ENCODE assay signal across 10 cellular contexts in the genomic region with DNA sequence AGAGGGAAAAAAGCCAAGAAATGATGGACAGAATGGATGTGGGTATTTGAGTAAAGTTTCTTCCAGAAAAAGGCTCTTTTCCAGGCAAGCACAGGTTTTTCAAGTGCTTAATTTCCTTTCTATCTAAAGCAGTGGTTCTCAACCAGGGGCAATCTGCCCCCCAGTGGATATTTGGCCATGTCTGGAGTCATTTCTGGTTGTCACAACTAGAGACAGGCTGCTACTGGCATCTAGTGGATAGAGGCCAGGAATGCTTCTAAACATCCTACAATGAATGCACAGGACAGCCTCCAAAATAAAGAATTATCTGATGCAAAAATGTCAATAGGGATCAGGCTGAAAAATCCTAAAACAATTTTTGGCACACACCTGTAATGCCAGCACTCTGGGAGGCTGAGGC. TPM values are rescaled to one million over a fixed set of nuclear protein-coding genes. Genes with fewer than 3 reads are reported as not detected.
DNase-seq lines count a peak whose midpoint lies in the region; TF ChIP-seq lines count a peak whose summit lies in the region.
"Had no signal": no experiment of that assay in that cellular context is flagged by ENCODE, and none has a peak within 500 bp of the region (broad histone marks: within the 10 kb centered on the region; RNA-seq: fewer than 3 reads in every experiment).

No MANE protein-coding gene starts in this region.

- H3K4me1 ChIP-seq in liver (ENCODE audit: control insufficient read depth in 4 of 4, insufficient read depth in 4 of 4, low read length in 3 of 4): peaks cover 0 to 6% (median 0%) of the 10 kb centered on the region in 4 donors
- H3K4me1 ChIP-seq: sigmoid colon had no signal

- peak; percentile 42 for DNase-seq in SIG-M5 treated with dmso at 0.1 percent for 504 hours (lab: John Stamatoyannopoulos, UW; ENCODE audit: unreplicated experiment)
- no peak for DNase-seq in SIG-M5 (lab: John Stamatoyannopoulos, UW)
- peak; percentile 46 for DNase-seq in HT-29 (ENCODE audit: low spot score)
- DNase-seq in T-helper 1 cell: peak in 3 of 5 donors; percentile 19 to 50 (median 28)
- no peak for DNase-seq in amniotic stem cell (lab: John Stamatoyannopoulos, UW)
- DNase-seq in GM03348 (ENCODE audit: low spot score): no peak
- DNase-seq in NK-92 treated with Interleukin-12 subunit alpha and Interleukin-12 subunit beta, amount 100 ng/mL, for 24 hours (lab: John Stamatoyannopoulos, UW): no peak
- DNase-seq: foreskin melanocyte, sigmoid colon had no signal

- H3K4me3 ChIP-seq in liver (ENCODE audit: low read depth in 1 of 3, low read length in 3 of 3): no peak overlapping the region
- H3K4me3 ChIP-seq: sigmoid colon had no signal

- peak; percentile 18 for TF ChIP-seq CTCF in liver (IDR thresholded peaks at IDR 0.05; ENCODE audit: low read depth, low read length, missing input control)

- H3K9ac ChIP-seq in liver (ENCODE audit: low read depth in 1 of 2, low read length in 2 of 2): no peak overlapping the region

- H3K27ac ChIP-seq in liver (ENCODE audit: low read depth in 1 of 2, low read length in 2 of 2): no peak overlapping the region
- H3K27ac ChIP-seq: sigmoid colon had no signal

- TF ChIP-seq RAD21 in liver (IDR thresholded peaks at IDR 0.05): peak; percentile 59 to 71

- H3K27me3 ChIP-seq in liver (ENCODE audit: control insufficient read depth in 4 of 4, insufficient read depth in 4 of 4, low read length in 3 of 4): no peaks in the 10 kb centered on the region
- H3K27me3 ChIP-seq: sigmoid colon had no signal

- peaks cover 7 to 48% (median 19%) of the 10 kb centered on the region in 4 donors for H3K36me3 ChIP-seq in liver (ENCODE audit: control insufficient read depth in 4 of 4, insufficient read depth in 3 of 4, low read depth in 1 of 4, low read length in 3 of 4)

- no peaks in the 10 kb centered on the region for H3K9me3 ChIP-seq in liver (ENCODE audit: control insufficient read depth in 4 of 4, low read length in 3 of 4)
- H3K9me3 ChIP-seq: sigmoid colon had no signal

TF ChIP-seq in liver, 16 proteins besides CTCF, POLR2A, EP300 and RAD21:
- TF ChIP-seq FOXA1 (IDR thresholded peaks at IDR 0.05): no peak

RNA-seq across cellular contexts. Expression of gene SEC22C, which starts 23.9 kb away (rescaled TPM):
- 12.3 and 12.6 TPM in 2 replicates for total RNA-seq in HT-29 (2014; rRNA removed; shearing (Covaris generic))
- 10 to 100 TPM; 19.2 to 48.5 TPM for total RNA-seq in liver
- 10 to 100 TPM; 14.5 to 16.3 TPM for polyA plus RNA-seq in liver

RNA-seq across cellular contexts. Expression of gene SS18L2, which starts 32.8 kb away (rescaled TPM):
- total RNA-seq in HT-29 (2014; rRNA removed; shearing (Covaris generic)): 17.7 and 18.4 TPM in 2 replicates
- total RNA-seq in liver: 10 to 100 TPM; 10.0 to 19.5 TPM
- polyA plus RNA-seq in liver: 10 to 100 TPM; 17.9 to 41.5 TPM

RNA-seq across cellular contexts. Expression of gene NKTR, which starts 42.6 kb away (rescaled TPM):
- 20.0 and 21.8 TPM in 2 replicates for total RNA-seq in HT-29 (2014; rRNA removed; shearing (Covaris generic))
- total RNA-seq in liver: 10 to 100 TPM; 28.5 to 75.5 TPM
- polyA plus RNA-seq in liver: 10 to 100 TPM in 1 of 2 donors, 1 to 10 TPM in 1; 5.8 to 27.7 TPM

RNA-seq across cellular contexts. Expression of gene VIPR1, which starts 55.4 kb away (rescaled TPM):
- total RNA-seq in HT-29 (2014; rRNA removed; shearing (Covaris generic)): 60.4 and 74.4 TPM in 2 replicates
- total RNA-seq in liver: 10 to 100 TPM in 1 of 2 donors, 1 to 10 TPM in 1; 2.3 to 41.8 TPM
- polyA plus RNA-seq in liver: 10 to 100 TPM; 14.1 to 15.1 TPM

Comparison
In these comparisons a context has a peak if more than half of its experiments do, and no peak if none do; other contexts are left out.
1. DNase-seq: peak in SIG-M5 treated with dmso at 0.1 percent for 504 hours (single experiment), HT-29 (single experiment) and T-helper 1 cell (3 of 5); none in SIG-M5 (single experiment), amniotic stem cell (single experiment), GM03348 (single experiment) and NK-92 treated with Interleukin-12 subunit alpha and Interleukin-12 subunit beta, amount 100 ng/mL, for 24 hours (single experiment).